ENCODE assay signal across 22 cellular contexts in the genomic region with DNA sequence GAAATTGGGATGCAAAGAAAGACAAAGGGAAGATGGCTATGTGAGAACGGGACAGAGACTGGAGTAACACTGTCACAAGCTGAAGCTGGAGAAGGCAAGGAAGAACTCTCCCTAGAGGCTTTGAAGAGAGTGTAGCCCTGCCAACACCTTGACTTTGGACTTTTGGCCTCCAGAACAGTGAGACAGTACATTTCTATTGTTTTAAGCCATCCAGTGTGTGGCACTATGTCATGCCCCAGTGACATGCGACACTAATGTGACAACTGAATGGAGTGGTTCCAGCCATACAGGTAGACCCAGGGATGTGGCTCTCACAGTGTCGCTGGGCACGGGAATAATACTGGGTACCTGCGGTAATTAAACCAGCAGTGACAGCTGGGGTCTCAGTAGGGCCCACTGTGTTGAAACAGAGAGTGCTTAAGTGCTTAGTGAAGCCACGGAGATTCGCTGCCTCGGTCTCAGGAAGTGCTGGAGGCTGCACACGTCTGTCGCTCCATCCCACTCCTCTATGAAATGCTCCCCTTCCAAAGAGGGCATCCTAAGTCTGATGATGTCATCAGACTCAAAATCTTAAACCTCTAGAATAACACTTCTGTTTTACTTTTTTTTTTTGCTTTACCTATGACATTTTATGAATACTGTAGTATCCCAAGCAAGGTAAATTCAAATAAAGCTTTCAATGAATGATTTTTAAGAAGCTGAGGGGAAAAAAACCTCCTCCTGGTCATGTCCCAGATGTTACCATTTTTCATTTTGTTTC.
DNase-seq lines count a peak whose midpoint lies in the region; ATAC-seq, FAIRE-seq and TF ChIP-seq lines count a peak whose summit lies in the region.
"Had no signal": no experiment of that assay in that cellular context is flagged by ENCODE, and none has a peak within 500 bp of the region (broad histone marks: within the 10 kb centered on the region; RNA-seq: fewer than 3 reads in every experiment).

No MANE protein-coding gene starts in this region.

- no peak overlapping the region for H3K4me2 ChIP-seq in HepG2 (ENCODE audit: low read depth, low read length)
- H3K4me2 ChIP-seq: PC-9 had no signal

- in situ Hi-C loops in HepG2 (cut with HindIII; ENCODE audit: extremely low pct_ligation_motif_present, low pct_unique_long_range_greater_than_20kb): no loop called here
- in situ Hi-C loops in gastrocnemius medialis (cut with MboI; ENCODE audit: low sequenced_read_pairs in 4 of 4): no loop called here

- POLR2A ChIA-PET in HepG2 (lab: Yijun Ruan, JAX): no interaction called here

- BruUV-seq in HepG2 (replicated peaks; lab: Mats Ljungman, UMichigan): no TSS peak

- TF ChIP-seq CTCF in HepG2 (CRISPR knock-in tag; IDR thresholded peaks at IDR 0.05) (no peak), right lobe of liver (IDR thresholded peaks at IDR 0.05) (no peak), mucosa of descending colon (IDR thresholded peaks at IDR 0.05) (no peak), gastrocnemius medialis (IDR thresholded peaks at IDR 0.05 in 4 of 5, conservative IDR thresholded peaks at IDR 0.05 in 1 of 5) (no peak)

- H3K9me3 ChIP-seq in HepG2 (ENCODE audit: low read length): no peaks in the 10 kb centered on the region
- H3K9me3 ChIP-seq in right lobe of liver: no peaks in the 10 kb centered on the region
- H3K9me3 ChIP-seq in SK-N-MC (ENCODE audit: low read depth, low read length): no peaks in the 10 kb centered on the region
- H3K9me3 ChIP-seq in mucosa of descending colon: no peaks in the 10 kb centered on the region
- H3K9me3 ChIP-seq in gastrocnemius medialis: no peaks in the 10 kb centered on the region
- H3K9me3 ChIP-seq: Caco-2, MG63 had no signal

- H3K79me2 ChIP-seq in HepG2 (ENCODE audit: insufficient read depth, low read length): no peaks in the 10 kb centered on the region

- intact Hi-C loops in HepG2 (cut with micrococcal nuclease; ENCODE audit: unreplicated experiment) (no loop called here), right lobe of liver (cut with DNase I) (no loop called here), mucosa of descending colon (cut with DNase I, micrococcal nuclease) (no loop called here), gastrocnemius medialis (cut with DNase I; ENCODE audit: low total_unique reads) (no loop called here)

- H3K9ac ChIP-seq in HepG2 (ENCODE audit: insufficient read depth, low read depth, low read length): no peak overlapping the region
- H3K9ac ChIP-seq in SK-N-MC (ENCODE audit: insufficient read length): peak overlapping the region; percentile 10

- 76% methylated on average over 10 of the region's 10 CpGs for WGBS in HepG2 (ENCODE audit: low lambda C conversion rate)
- whole genome bisulfite sequencing in right lobe of liver (ENCODE audit: insufficient coverage, low coverage, low lambda C conversion rate, missing lambda C conversion rate): 97% methylated on average over 6 of the region's 10 CpGs

- DNase-seq in HepG2 (ENCODE audit: low spot score) (no peak), right lobe of liver (no peak), SK-N-MC (ENCODE audit: low read depth, low spot score) (no peak), mucosa of descending colon (no peak), gastrocnemius medialis (no peak), GM19240 (ENCODE audit: insufficient read length, low spot score) (no peak)
- DNase-seq: Caco-2; CD8-positive, alpha-beta T cell; DMS79; EL; GDM1; KG1; MG63; NCI-H2029; NCI-H446; NCI-H524 treated with DMSO at 0.1 percent for 48 hours; PC-9; SHP77 had no signal

- no peaks in the 10 kb centered on the region for H3K4me1 ChIP-seq in HepG2 (ENCODE audit: insufficient read depth, low read length)
- peaks cover 0 to 25% (median 4%) of the 10 kb centered on the region in 4 donors for H3K4me1 ChIP-seq in right lobe of liver
- H3K4me1 ChIP-seq in mucosa of descending colon (ENCODE audit: low read depth): no peaks in the 10 kb centered on the region
- peaks cover 0 to 9% of the 10 kb centered on the region in 2 donors for H3K4me1 ChIP-seq in gastrocnemius medialis
- H3K4me1 ChIP-seq: Caco-2 had no signal

- TF ChIP-seq POLR2A in HepG2 (IDR thresholded peaks at IDR 0.05; ENCODE audit: insufficient read depth in 1 of 2, low read depth in 2 of 2, low read length in 2 of 2): no peak
- TF ChIP-seq POLR2A in right lobe of liver (IDR thresholded peaks at IDR 0.05): no peak
- TF ChIP-seq POLR2A in gastrocnemius medialis (IDR thresholded peaks at IDR 0.05): no peak

- H3K4me3 ChIP-seq in HepG2 (replicated peaks in 1 of 3; ENCODE audit: insufficient read depth in 1 of 3, low read depth in 2 of 3, low read length in 3 of 3) (no peak overlapping the region), right lobe of liver (no peak overlapping the region), SK-N-MC (no peak overlapping the region), mucosa of descending colon (no peak overlapping the region), gastrocnemius medialis (no peak overlapping the region)
- H3K4me3 ChIP-seq: GM12878, MG63, PC-9 had no signal

- no peak overlapping the region for H3K27ac ChIP-seq in HepG2 (ENCODE audit: extremely low read length, insufficient read depth, low read length)
- peak overlapping the region in 1 of 3 donors; percentile 88 for H3K27ac ChIP-seq in right lobe of liver
- no peak overlapping the region for H3K27ac ChIP-seq in SK-N-MC
- H3K27ac ChIP-seq in gastrocnemius medialis: no peak overlapping the region
- H3K27ac ChIP-seq: C4-2B, PC-9 had no signal

- TF ChIP-seq RAD21 in HepG2 (CRISPR knock-in tag; IDR thresholded peaks at IDR 0.05): no peak

- TF ChIP-seq EP300 in HepG2 (IDR thresholded peaks at IDR 0.05; ENCODE audit: low read depth in 2 of 2, low read length in 2 of 2) (no peak), HepG2 (CRISPR knock-in tag; IDR thresholded peaks at IDR 0.05; ENCODE audit: borderline replicate concordance) (no peak)

- H3K36me3 ChIP-seq in HepG2 (replicated peaks in 1 of 2; ENCODE audit: control insufficient read depth in 1 of 2, insufficient read depth in 2 of 2, low read length in 2 of 2) (no peaks in the 10 kb centered on the region), right lobe of liver (peaks cover 0 to 5% (median 2%) of the 10 kb centered on the region in 4 donors), SK-N-MC (ENCODE audit: insufficient read depth, low read length) (no peaks in the 10 kb centered on the region), mucosa of descending colon (ENCODE audit: low read depth) (no peaks in the 10 kb centered on the region), gastrocnemius medialis (no peaks in the 10 kb centered on the region)
- H3K36me3 ChIP-seq: MG63 had no signal

- H2AFZ ChIP-seq in HepG2 (ENCODE audit: low read length): no peak overlapping the region
- H2AFZ ChIP-seq: PC-9 had no signal

- ATAC-seq in HepG2: no peak
- ATAC-seq in right lobe of liver: no peak
- ATAC-seq in mucosa of descending colon: peak; percentile 31
- no peak for ATAC-seq in gastrocnemius medialis
- ATAC-seq in GM21786 (IDR thresholded peaks at IDR 0.05; ENCODE audit: unreplicated experiment): no peak
- ATAC-seq: CD8-positive, alpha-beta T cell; GM12878 had no signal

- H4K20me1 ChIP-seq in HepG2 (ENCODE audit: insufficient read depth, low read length): no peaks in the 10 kb centered on the region

- FAIRE-seq in HepG2 (lab: Jason Lieb, UNC): no peak
- FAIRE-seq: GM12878, H54 had no signal

- peaks cover 0 to 11% of the 10 kb centered on the region in 2 experiments; a peak in 1 of 5 replicates for H3K27me3 ChIP-seq in HepG2 (ENCODE audit: control insufficient read depth in 1 of 2, insufficient read depth in 2 of 2, low read length in 2 of 2)
- H3K27me3 ChIP-seq in right lobe of liver: no peaks in the 10 kb centered on the region
- no peaks in the 10 kb centered on the region for H3K27me3 ChIP-seq in gastrocnemius medialis
- H3K27me3 ChIP-seq: MG63 had no signal

- CTCF ChIA-PET in HepG2 (lab: Yijun Ruan, JAX; ENCODE audit: low intra/inter-chr PET ratio, low total read pairs): no interaction called here

TF ChIP-seq in HepG2, 621 proteins besides CTCF, POLR2A, EP300 and RAD21:
- TF ChIP-seq CREB1 (IDR thresholded peaks at IDR 0.05) (peak; percentile 61), CREB1 (CRISPR knock-in tag; IDR thresholded peaks at IDR 0.05) (no peak), NR2F2 (IDR thresholded peaks at IDR 0.05; ENCODE audit: borderline replicate concordance, low read depth) (no peak), ATF7 (IDR thresholded peaks at IDR 0.05) (peak; percentile 84), ATF7 (CRISPR knock-in tag; IDR thresholded peaks at IDR 0.05) (no peak)
